In the genomic region with DNA sequence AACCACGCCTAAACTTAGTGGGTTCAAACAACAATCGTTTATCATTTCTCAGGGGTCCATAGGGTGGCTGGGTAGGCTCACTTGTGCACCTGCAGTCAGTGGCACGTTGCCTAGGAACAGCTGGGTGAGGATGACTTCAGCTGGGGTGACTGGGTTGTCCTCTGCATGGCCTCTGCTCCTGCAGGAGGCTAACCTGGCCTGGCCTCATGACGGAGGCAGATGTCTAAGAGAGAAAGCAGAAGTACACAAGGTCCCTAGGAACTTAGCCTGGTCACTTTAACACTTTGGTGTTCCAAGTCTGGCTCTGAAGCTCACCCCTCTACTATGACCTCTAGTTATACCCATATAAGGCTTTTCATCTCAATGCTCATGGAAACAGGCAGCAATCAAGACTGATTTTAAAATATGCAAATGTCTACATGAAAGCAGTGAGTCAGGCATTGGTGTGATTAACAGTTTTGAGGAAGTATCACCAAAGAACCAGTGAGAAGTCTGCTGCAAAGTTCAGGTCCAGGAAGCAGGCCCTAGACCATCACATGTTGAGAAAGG, we compare ENCODE assay signal across 10 cellular contexts. TPM values are rescaled to one million over a fixed set of nuclear protein-coding genes. Genes with fewer than 3 reads are reported as not detected.
DNase-seq lines count a peak whose midpoint lies in the region; ATAC-seq and TF ChIP-seq lines count a peak whose summit lies in the region.
"Had no signal": no experiment of that assay in that cellular context is flagged by ENCODE, and none has a peak within 500 bp of the region (broad histone marks: within the 10 kb centered on the region; RNA-seq: fewer than 3 reads in every experiment).

No MANE protein-coding gene starts in this region.

- 70 to 85% methylated on average over 4 of the region's 4 CpGs for WGBS in GM23248 (ENCODE audit: low coverage in 1 of 2, low lambda C conversion rate in 2 of 2, missing lambda C conversion rate in 2 of 2), 2 experiments

- H4K20me1 ChIP-seq in GM23248 (ENCODE audit: insufficient read depth): no peaks in the 10 kb centered on the region

- no peaks in the 10 kb centered on the region for H3K4me1 ChIP-seq in GM23248 (ENCODE audit: insufficient read depth)

- no peak overlapping the region for H3K4me3 ChIP-seq in epithelial cell of esophagus (ENCODE audit: low read length)
- H3K4me3 ChIP-seq in GM23248: no peak overlapping the region
- H3K4me3 ChIP-seq: SK-N-MC had no signal

- H3K9me2 ChIP-seq in GM23248 (ENCODE audit: insufficient read depth): no peaks in the 10 kb centered on the region

- in situ Hi-C loops in GM23248 (cut with MboI): no loop called here

- no peaks in the 10 kb centered on the region for H3F3A ChIP-seq in GM23248 (ENCODE audit: insufficient read depth)

- H3K36me3 ChIP-seq in GM23248 (ENCODE audit: low read depth): no peaks in the 10 kb centered on the region
- H3K36me3 ChIP-seq: brain microvascular endothelial cell had no signal

- no peaks in the 10 kb centered on the region for H3K27me3 ChIP-seq in GM23248 (replicated peaks; ENCODE audit: insufficient read depth)
- H3K27me3 ChIP-seq: brain microvascular endothelial cell had no signal

- TF ChIP-seq CTCF in epithelial cell of esophagus (IDR thresholded peaks at IDR 0.05; ENCODE audit: insufficient read depth, low read depth, low read length, missing control alignments): no peak

- H3K9me3 ChIP-seq in GM23248 (ENCODE audit: low read depth): no peaks in the 10 kb centered on the region

- no peak overlapping the region for H3K9ac ChIP-seq in GM23248

- H3K4me2 ChIP-seq in GM23248 (ENCODE audit: unreplicated experiment): no peak overlapping the region

- peak; percentile 93 for ATAC-seq in GM18499 (IDR thresholded peaks at IDR 0.05; ENCODE audit: insufficient read depth, unreplicated experiment)
- ATAC-seq in GM21367 (IDR thresholded peaks at IDR 0.05; ENCODE audit: unreplicated experiment): peak; percentile 93
- peak; percentile 95 for ATAC-seq in HG03378 (IDR thresholded peaks at IDR 0.05; ENCODE audit: unreplicated experiment)

- DNase-seq in epithelial cell of esophagus (ENCODE audit: low read depth) (peak; percentile 11), NCI-H345 (lab: John Stamatoyannopoulos, UW) (no peak), AG08396 (ENCODE audit: low spot score) (no peak), HT-29 (ENCODE audit: low spot score) (no peak), GM23248 (no peak)
- DNase-seq: brain microvascular endothelial cell had no signal

- H3K79me2 ChIP-seq in GM23248 (ENCODE audit: insufficient read depth): no peaks in the 10 kb centered on the region

- no peak overlapping the region for H3K27ac ChIP-seq in GM23248
- H3K27ac ChIP-seq: brain microvascular endothelial cell, SK-N-MC had no signal

- H2AFZ ChIP-seq in GM23248: no peak overlapping the region

RNA-seq across cellular contexts. Expression of a gene that starts 10.8 kb away (rescaled TPM):
- not detected in 2 replicates for total RNA-seq in HT-29 (2014; rRNA removed; shearing (Covaris generic))
- total RNA-seq in GM23248 (2014; rRNA removed; shearing (Covaris generic)): 0.32 TPM in 1 of 2 replicates, not detected in the other
- 0.46 and 0.53 TPM in 2 replicates for polyA plus RNA-seq in GM23248 (2016; fragmentation: Nextera tagmentation; extraction: Ambion mirVana)

RNA-seq across cellular contexts. Expression of a gene that starts 17.7 kb away (rescaled TPM):
- total RNA-seq in HT-29 (2014; rRNA removed; shearing (Covaris generic)): 25.7 and 31.4 TPM in 2 replicates
- 4.1 and 16.8 TPM in 2 replicates for total RNA-seq in GM23248 (2014; rRNA removed; shearing (Covaris generic))
- polyA plus RNA-seq in GM23248 (2016; fragmentation: Nextera tagmentation; extraction: Ambion mirVana): 5.9 TPM in 2 replicates
